ENCODE assay signal across 17 cellular contexts in genomic region chr18:44687421-44687820, GRCh38. TPM values are rescaled to one million over a fixed set of nuclear protein-coding genes. Genes with fewer than 3 reads are reported as not detected.
DNase-seq lines count a peak whose midpoint lies in the region; ATAC-seq, FAIRE-seq and TF ChIP-seq lines count a peak whose summit lies in the region.
"Had no signal": no experiment of that assay in that cellular context is flagged by ENCODE, and none has a peak within 500 bp of the region (broad histone marks: within the 10 kb centered on the region; RNA-seq: fewer than 3 reads in every experiment).

No MANE protein-coding gene starts in this region.

- peak; percentile 23 for DNase-seq in AG09319 (ENCODE audit: extremely low read depth, low read depth)
- peak; percentile 38 for DNase-seq in MV-4-11 (lab: John Stamatoyannopoulos, UW)
- no peak for DNase-seq in osteocyte (ENCODE audit: extremely low spot score, unreplicated experiment)
- no peak for DNase-seq in frontal cortex (ENCODE audit: low spot score in 2 of 2)
- DNase-seq in chondrocyte (ENCODE audit: low spot score) = no peak
- DNase-seq in NCI-H226 = no peak
- DNase-seq: 8988T, NCI-H1436 treated with DMSO at 0.1 percent for 48 hours, NCI-H2029 treated with DMSO at 0.1 percent for 48 hours, NCI-H2171 treated with DMSO at 0.1 percent for 48 hours, NCI-H774 had no signal

- H3K9me3 ChIP-seq in gastroesophageal sphincter = no peaks in the 10 kb centered on the region
- H3K9me3 ChIP-seq: SJSA1 had no signal

- H3K36me3 Mint-ChIP-seq in brain = peaks cover 59% of the 10 kb centered on the region
- peaks cover 27% of the 10 kb centered on the region for H3K36me3 Mint-ChIP-seq in osteocyte (ENCODE audit: unreplicated experiment)
- H3K36me3 Mint-ChIP-seq in chondrocyte (ENCODE audit: low read depth) = peaks cover 2% of the 10 kb centered on the region

- TF ChIP-seq POLR2A in gastroesophageal sphincter (IDR thresholded peaks at IDR 0.05) = no peak

- TF ChIP-seq CTCF in AG09319 (IDR thresholded peaks at IDR 0.05; ENCODE audit: low read depth, low read length) = no peak
- no peak for TF ChIP-seq CTCF in brain (conservative IDR thresholded peaks at IDR 0.05)
- TF ChIP-seq CTCF in osteocyte (IDR thresholded peaks at IDR 0.05) = no peak
- no peak for TF ChIP-seq CTCF in gastroesophageal sphincter (IDR thresholded peaks at IDR 0.05)
- no peak for TF ChIP-seq CTCF in chondrocyte (IDR thresholded peaks at IDR 0.05)

- H3K27ac Mint-ChIP-seq in brain (peak overlapping the region in 3 of 5 experiments; percentile 21 to 49 (median 33)), osteocyte (ENCODE audit: unreplicated experiment) (peak overlapping the region; percentile 52), chondrocyte (ENCODE audit: unreplicated experiment) (no peak overlapping the region)

- H3K27me3 Mint-ChIP-seq in brain = no peaks in the 10 kb centered on the region
- no peaks in the 10 kb centered on the region for H3K27me3 Mint-ChIP-seq in osteocyte (ENCODE audit: unreplicated experiment)
- H3K27me3 Mint-ChIP-seq in chondrocyte (ENCODE audit: low read depth) = no peaks in the 10 kb centered on the region

- H3K27ac ChIP-seq in gastroesophageal sphincter = no peak overlapping the region
- H3K27ac ChIP-seq: C4-2B, PC-9, SJSA1 had no signal

- H3K9me3 Mint-ChIP-seq in brain = peaks cover 0 to 33% (median 3%) of the 10 kb centered on the region in 5 experiments
- peaks cover 2% of the 10 kb centered on the region for H3K9me3 Mint-ChIP-seq in osteocyte (ENCODE audit: unreplicated experiment)
- H3K9me3 Mint-ChIP-seq in chondrocyte (ENCODE audit: low read depth) = no peaks in the 10 kb centered on the region

- H3K36me3 ChIP-seq in gastroesophageal sphincter = no peaks in the 10 kb centered on the region
- H3K36me3 ChIP-seq: SJSA1 had no signal

- TF ChIP-seq EP300 in gastroesophageal sphincter (IDR thresholded peaks at IDR 0.05) = no peak

- no peaks in the 10 kb centered on the region for H3K27me3 ChIP-seq in gastroesophageal sphincter
- H3K27me3 ChIP-seq: SJSA1 had no signal

- H3K4me1 ChIP-seq in gastroesophageal sphincter = peaks cover 0 to 87% (median 16%) of the 10 kb centered on the region in 3 donors

- no peak for ATAC-seq in gastroesophageal sphincter

- H3K4me3 ChIP-seq in gastroesophageal sphincter = no peak overlapping the region
- H3K4me3 ChIP-seq: PC-9, SJSA1 had no signal

- FAIRE-seq in frontal cortex (lab: Jason Lieb, UNC) = no peak
- FAIRE-seq: HTR-8/SVneo had no signal

- H3K4me3 Mint-ChIP-seq in brain (peak overlapping the region in 1 of 5 experiments; percentile 5), osteocyte (ENCODE audit: unreplicated experiment) (no peak overlapping the region), chondrocyte (ENCODE audit: unreplicated experiment) (no peak overlapping the region)

- H3K4me1 Mint-ChIP-seq in brain = peaks cover 68% of the 10 kb centered on the region
- peaks cover 34% of the 10 kb centered on the region for H3K4me1 Mint-ChIP-seq in osteocyte (ENCODE audit: unreplicated experiment)
- H3K4me1 Mint-ChIP-seq in chondrocyte (ENCODE audit: low read depth) = peaks cover 23% of the 10 kb centered on the region

RNA-seq across cellular contexts. Expression of gene SETBP1, which starts 6.7 kb away (rescaled TPM):
- 25.7 TPM for polyA plus RNA-seq in brain (ENCODE audit: insufficient read depth, low read depth, low replicate concordance)
- 69.3 and 80.0 TPM in 2 replicates for total RNA-seq in osteocyte
- 10 to 100 TPM; 42.5 to 87.6 (median 67.8) TPM for total RNA-seq in gastroesophageal sphincter
- total RNA-seq in frontal cortex = 34.2 TPM
- 28.8 to 44.5 TPM (median 29.3 TPM) in 3 replicates for total RNA-seq in chondrocyte

Comparison
In these comparisons a context has a peak if more than half of its experiments do, and no peak if none do; other contexts are left out.
1. DNase-seq: peak in AG09319 (single experiment) and MV-4-11 (single experiment); none in osteocyte (single experiment), frontal cortex (0 of 2), chondrocyte (single experiment) and NCI-H226 (single experiment).